ENCODE assay signal across 20 cellular contexts in the genomic region with DNA sequence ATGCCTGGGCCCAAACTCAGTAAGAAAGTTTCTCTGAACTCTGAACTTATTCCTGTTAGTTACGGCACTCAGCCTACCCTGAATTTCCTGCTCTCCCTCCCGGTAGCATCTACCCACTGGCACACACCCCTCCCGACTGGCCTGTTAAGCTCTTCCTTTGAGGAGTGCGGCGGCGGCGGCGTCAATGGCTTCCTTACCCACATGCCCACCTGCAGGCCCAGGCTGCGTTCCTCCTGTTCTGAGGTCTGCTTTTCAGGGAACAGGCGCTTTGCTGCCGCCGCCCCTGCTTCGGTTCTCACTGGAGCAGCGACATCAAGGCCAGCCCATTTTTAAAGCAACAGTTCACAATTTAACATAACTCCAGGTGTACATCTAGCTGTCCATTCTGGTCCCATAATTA.
DNase-seq lines count a peak whose midpoint lies in the region.
"Had no signal": no experiment of that assay in that cellular context is flagged by ENCODE, and none has a peak within 500 bp of the region (broad histone marks: within the 10 kb centered on the region; RNA-seq: fewer than 3 reads in every experiment).

No MANE protein-coding gene starts in this region.

- peak overlapping the region; percentile 39 for H3K18ac ChIP-seq in neuronal stem cell (ENCODE audit: low read length)

- H3K14ac ChIP-seq in neuronal stem cell (ENCODE audit: low read length): no peak overlapping the region

- H3K27ac ChIP-seq in neuronal stem cell (replicated peaks; ENCODE audit: low read length): no peak overlapping the region
- H3K27ac ChIP-seq: HL-60, RWPE1 had no signal

- H3K36me3 ChIP-seq in endocrine pancreas (ENCODE audit: control insufficient read depth, insufficient read depth, low read length) (no peaks in the 10 kb centered on the region), neuronal stem cell (replicated peaks in 1 of 2; ENCODE audit: control insufficient read depth in 2 of 2, insufficient read depth in 2 of 2, low read length in 2 of 2) (no peaks in the 10 kb centered on the region)

- H2AK5ac ChIP-seq in neuronal stem cell (ENCODE audit: low read depth, low read length): no peak overlapping the region

- H3K4ac ChIP-seq in neuronal stem cell (ENCODE audit: low read length): no peak overlapping the region

- H3K9me3 ChIP-seq in endocrine pancreas (ENCODE audit: control insufficient read depth, low read length): no peaks in the 10 kb centered on the region
- peaks cover 0 to 4% of the 10 kb centered on the region in 2 donors for H3K9me3 ChIP-seq in neuronal stem cell (replicated peaks in 1 of 2; ENCODE audit: control insufficient read depth in 2 of 2, insufficient read depth in 1 of 2, low read depth in 1 of 2, low read length in 2 of 2)

- no peak overlapping the region for H3K4me2 ChIP-seq in neuronal stem cell (ENCODE audit: insufficient read depth, low read length, poor library complexity, severe bottlenecking)

- H3K79me1 ChIP-seq in neuronal stem cell (ENCODE audit: low read depth, low read length): no peaks in the 10 kb centered on the region

- H3K4me3 ChIP-seq in endocrine pancreas (ENCODE audit: control insufficient read depth, insufficient read depth, low read length) (peak overlapping the region; percentile 31), neuronal stem cell (ENCODE audit: low read length in 2 of 2) (peak overlapping the region in 1 of 2 donors; percentile 14)
- H3K4me3 ChIP-seq: K562 had no signal

- H3K23ac ChIP-seq in neuronal stem cell (ENCODE audit: low read depth, low read length, poor library complexity): no peak overlapping the region

- H2BK120ac ChIP-seq in neuronal stem cell (ENCODE audit: low read depth, low read length): no peak overlapping the region

- H3K9ac ChIP-seq in endocrine pancreas (ENCODE audit: control insufficient read depth, insufficient read depth, low read length) (no peak overlapping the region), neuronal stem cell (ENCODE audit: low read depth, low read length, poor library complexity) (no peak overlapping the region)

- H2BK15ac ChIP-seq in neuronal stem cell (ENCODE audit: low read length): no peak overlapping the region

- no peak overlapping the region for H2AFZ ChIP-seq in neuronal stem cell (ENCODE audit: low read length)

- H2BK12ac ChIP-seq in neuronal stem cell (ENCODE audit: low read length): no peak overlapping the region

- no peaks in the 10 kb centered on the region for H3K27me3 ChIP-seq in endocrine pancreas (ENCODE audit: control insufficient read depth, insufficient read depth, low read length)
- H3K27me3 ChIP-seq in neuronal stem cell (ENCODE audit: control insufficient read depth in 3 of 3, insufficient read depth in 3 of 3, low read depth in 1 of 3, low read length in 3 of 3): no peaks in the 10 kb centered on the region

- no peak overlapping the region for H4K91ac ChIP-seq in neuronal stem cell (ENCODE audit: low read depth, low read length, poor library complexity)

- H4K8ac ChIP-seq in neuronal stem cell (ENCODE audit: low read depth, low read length): no peak overlapping the region

- H2BK5ac ChIP-seq in neuronal stem cell (ENCODE audit: low read length): no peak overlapping the region

- no CpG with 5 or more reads among the region's 14 CpGs for WGBS in neuronal stem cell (ENCODE audit: extremely low coverage in 2 of 2, insufficient read length in 2 of 2, insufficient replicate concordance in 1 of 2), 2 donors

- in situ Hi-C loops in KBM-7 (cut with MboI; ENCODE audit: low pct_unique_long_range_greater_than_20kb, low sequenced_read_pairs): no loop called here

- DNase-seq in DMS153 (lab: John Stamatoyannopoulos, UW): peak; percentile 10
- DNase-seq in KBM-7: peak; percentile 27
- DNase-seq in neuronal stem cell (ENCODE audit: low spot score): no peak
- no peak for DNase-seq in C1 segment of cervical spinal cord (lab: John Stamatoyannopoulos, UW)
- no peak for DNase-seq in kidney glomerular epithelial cell (lab: John Stamatoyannopoulos, UW)
- no peak for DNase-seq in putamen (ENCODE audit: low spot score)
- DNase-seq in middle frontal gyrus (ENCODE audit: extremely low spot score, low spot score): no peak
- DNase-seq: Calu3; CD4-positive, alpha-beta T cell; DMS79; NCI-H1048; NCI-H146; NCI-H2107; NCI-H345; NCI-H526; OCI-M1 had no signal

- peaks cover 7% of the 10 kb centered on the region for H3K4me1 ChIP-seq in endocrine pancreas (ENCODE audit: control insufficient read depth, insufficient read depth, low read length)
- H3K4me1 ChIP-seq in neuronal stem cell (ENCODE audit: control insufficient read depth in 2 of 2, insufficient read depth in 1 of 2, low read depth in 1 of 2, low read length in 2 of 2): no peaks in the 10 kb centered on the region

Comparison
In these comparisons a context has a peak if more than half of its experiments do, and no peak if none do; other contexts are left out.
1. DNase-seq: peak in DMS153 (single experiment) and KBM-7 (single experiment); none in neuronal stem cell (single experiment), C1 segment of cervical spinal cord (0 of 14), kidney glomerular epithelial cell (single experiment), putamen (single experiment) and middle frontal gyrus (single experiment).